11 cellular contexts compared by ENCODE assay signal in the genomic region with DNA sequence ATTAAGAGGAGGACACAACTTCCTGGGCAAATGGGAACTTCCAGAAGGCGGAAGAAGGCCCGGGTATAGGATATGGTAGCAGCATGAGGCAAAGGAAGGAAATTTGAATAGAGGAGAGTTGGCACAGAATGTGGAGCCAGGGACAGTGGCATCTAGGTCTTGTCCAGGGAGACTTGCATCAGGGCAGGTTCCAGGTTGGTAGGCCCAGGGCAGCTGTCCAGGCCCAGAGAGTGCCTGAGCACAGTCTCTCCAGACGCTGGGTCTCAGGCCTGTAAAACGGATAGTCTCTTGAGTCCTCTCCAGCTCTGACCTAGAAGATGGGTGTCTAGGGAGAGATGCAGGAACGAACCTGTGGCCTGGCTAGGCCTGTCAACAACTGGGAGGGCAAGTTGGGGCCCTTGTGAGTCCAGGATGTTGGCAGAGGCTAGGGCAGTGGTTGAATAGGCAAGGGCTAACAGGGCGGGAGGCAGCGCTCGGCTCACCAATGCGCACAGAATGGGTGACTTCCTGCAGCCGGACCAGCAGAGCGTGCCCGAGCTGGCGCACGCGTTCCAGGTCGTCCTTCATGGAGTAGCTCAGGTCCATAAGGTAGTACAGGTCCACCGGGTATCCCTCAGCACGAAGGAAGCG. TPM values are rescaled to one million over a fixed set of nuclear protein-coding genes. Genes with fewer than 3 reads are reported as not detected.
DNase-seq lines count a peak whose midpoint lies in the region; ATAC-seq, FAIRE-seq and TF ChIP-seq lines count a peak whose summit lies in the region.
"Had no signal": no experiment of that assay in that cellular context is flagged by ENCODE, and none has a peak within 500 bp of the region (broad histone marks: within the 10 kb centered on the region; RNA-seq: fewer than 3 reads in every experiment).

No MANE protein-coding gene starts in this region.

- H3K9me3 ChIP-seq in right lobe of liver (no peaks in the 10 kb centered on the region), thoracic aorta (no peaks in the 10 kb centered on the region)
- H3K9me3 ChIP-seq: gastroesophageal sphincter had no signal

- no CpG with 5 or more reads among the region's 19 CpGs for WGBS in right lobe of liver (ENCODE audit: insufficient coverage, low coverage, low lambda C conversion rate, missing lambda C conversion rate)

- no peak for DNase-seq in activated T-cell treated with anti-CD3 and anti-CD28 coated beads, Interleukin-2, amount 50 U/mL, for 24 hours
- no peak for DNase-seq in activated T-cell treated with anti-CD3 and anti-CD28 coated beads, Interleukin-2, amount 50 U/mL, for 4 hours
- peak; percentile 6 for DNase-seq in RCC 7860 (ENCODE audit: low spot score)
- DNase-seq in right lobe of liver: peak in 2 of 3 donors; percentile 60 to 66
- DNase-seq in thoracic aorta (ENCODE audit: low spot score): no peak
- no peak for DNase-seq in HuH-7.5 (ENCODE audit: low spot score)
- DNase-seq in NCI-H774 (lab: John Stamatoyannopoulos, UW): no peak
- no peak for DNase-seq in osteocyte (ENCODE audit: extremely low spot score, unreplicated experiment)
- DNase-seq: T-helper 9 cell had no signal

- H3K4me3 ChIP-seq in right lobe of liver (peak overlapping the region; percentile 22 to 50 (median 27)), thoracic aorta (peak overlapping the region; percentile 63)

- H3K27ac ChIP-seq in right lobe of liver: peak overlapping the region in 1 of 3 donors; percentile 17
- no peak overlapping the region for H3K27ac ChIP-seq in thoracic aorta

- no peak for ATAC-seq in activated T-cell treated with anti-CD3 and anti-CD28 coated beads, Interleukin-2, amount 50 U/mL, for 4 hours
- ATAC-seq in right lobe of liver (peak; percentile 42 to 64 (median 47)), thoracic aorta (ENCODE audit: insufficient number of reproducible peaks, low FRiP score, low read depth) (no peak)

- intact Hi-C loops in right lobe of liver (cut with DNase I): loop anchor here (5.0 to 10.0 kb wide), 3 partner anchors 35 to 132 kb away; no protein-coding TSS in a partner anchor

- peaks cover 84% of the 10 kb centered on the region for H3K36me3 Mint-ChIP-seq in activated T-cell treated with anti-CD3 and anti-CD28 coated beads, Interleukin-2, amount 50 U/mL, for 24 hours (ENCODE audit: low read depth)
- peaks cover 42% of the 10 kb centered on the region for H3K36me3 Mint-ChIP-seq in activated T-cell treated with anti-CD3 and anti-CD28 coated beads, Interleukin-2, amount 50 U/mL, for 4 hours (ENCODE audit: insufficient read depth)
- no peaks in the 10 kb centered on the region for H3K36me3 Mint-ChIP-seq in osteocyte (ENCODE audit: unreplicated experiment)

- TF ChIP-seq CTCF in right lobe of liver (IDR thresholded peaks at IDR 0.05): no peak
- TF ChIP-seq CTCF in thoracic aorta (IDR thresholded peaks at IDR 0.05): no peak
- TF ChIP-seq CTCF in osteocyte (IDR thresholded peaks at IDR 0.05): no peak

- no peak overlapping the region for H3K4me3 Mint-ChIP-seq in activated T-cell treated with anti-CD3 and anti-CD28 coated beads, Interleukin-2, amount 50 U/mL, for 24 hours
- no peak overlapping the region for H3K4me3 Mint-ChIP-seq in activated T-cell treated with anti-CD3 and anti-CD28 coated beads, Interleukin-2, amount 50 U/mL, for 4 hours
- no peak overlapping the region for H3K4me3 Mint-ChIP-seq in osteocyte (ENCODE audit: unreplicated experiment)

- no peaks in the 10 kb centered on the region for H3K36me3 ChIP-seq in right lobe of liver
- H3K36me3 ChIP-seq in thoracic aorta: no peaks in the 10 kb centered on the region
- H3K36me3 ChIP-seq: gastroesophageal sphincter had no signal

- no peak for FAIRE-seq in RCC 7860 (lab: Jason Lieb, UNC)

- no peaks in the 10 kb centered on the region for H3K9me3 Mint-ChIP-seq in activated T-cell treated with anti-CD3 and anti-CD28 coated beads, Interleukin-2, amount 50 U/mL, for 24 hours
- no peaks in the 10 kb centered on the region for H3K9me3 Mint-ChIP-seq in activated T-cell treated with anti-CD3 and anti-CD28 coated beads, Interleukin-2, amount 50 U/mL, for 4 hours
- H3K9me3 Mint-ChIP-seq in osteocyte (ENCODE audit: unreplicated experiment): no peaks in the 10 kb centered on the region

- H3K27ac Mint-ChIP-seq in activated T-cell treated with anti-CD3 and anti-CD28 coated beads, Interleukin-2, amount 50 U/mL, for 24 hours: peak overlapping the region; percentile 59
- H3K27ac Mint-ChIP-seq in osteocyte (ENCODE audit: unreplicated experiment): no peak overlapping the region

- peaks cover 56% of the 10 kb centered on the region for H3K4me1 Mint-ChIP-seq in activated T-cell treated with anti-CD3 and anti-CD28 coated beads, Interleukin-2, amount 50 U/mL, for 24 hours (ENCODE audit: low read depth)
- peaks cover 46% of the 10 kb centered on the region for H3K4me1 Mint-ChIP-seq in activated T-cell treated with anti-CD3 and anti-CD28 coated beads, Interleukin-2, amount 50 U/mL, for 4 hours (ENCODE audit: low read depth)
- H3K4me1 Mint-ChIP-seq in osteocyte (ENCODE audit: unreplicated experiment): no peaks in the 10 kb centered on the region

- no peaks in the 10 kb centered on the region for H3K27me3 ChIP-seq in right lobe of liver
- H3K27me3 ChIP-seq in thoracic aorta (replicated peaks; ENCODE audit: insufficient read depth): no peaks in the 10 kb centered on the region
- H3K27me3 ChIP-seq: gastroesophageal sphincter had no signal

- peaks cover 0 to 27% (median 4%) of the 10 kb centered on the region in 4 donors for H3K4me1 ChIP-seq in right lobe of liver
- peaks cover 9 to 23% of the 10 kb centered on the region in 2 donors for H3K4me1 ChIP-seq in thoracic aorta (ENCODE audit: control insufficient read depth in 1 of 2, low read depth in 2 of 2)

- H3K27me3 Mint-ChIP-seq in activated T-cell treated with anti-CD3 and anti-CD28 coated beads, Interleukin-2, amount 50 U/mL, for 24 hours: no peaks in the 10 kb centered on the region
- H3K27me3 Mint-ChIP-seq in activated T-cell treated with anti-CD3 and anti-CD28 coated beads, Interleukin-2, amount 50 U/mL, for 4 hours (ENCODE audit: low read depth): no peaks in the 10 kb centered on the region
- peaks cover 4% of the 10 kb centered on the region for H3K27me3 Mint-ChIP-seq in osteocyte (ENCODE audit: unreplicated experiment)

- TF ChIP-seq POLR2A in right lobe of liver (IDR thresholded peaks at IDR 0.05): no peak

RNA-seq across cellular contexts. Expression of a gene that starts 9.9 kb away (rescaled TPM):
- 100 to 1,000 TPM in 2 of 3 donors, 10 to 100 TPM in 1; 82.1 to 140 (median 124) TPM for total RNA-seq in activated T-cell treated with anti-CD3 and anti-CD28 coated beads, Interleukin-2, amount 50 U/mL, for 4 hours
- total RNA-seq in right lobe of liver (1 to 10 TPM; 2.9 to 8.0 (median 3.9) TPM), thoracic aorta (1 to 10 TPM; 2.1 to 8.3 TPM), osteocyte (0.83 TPM in 1 of 2 replicates, not detected in the other)
- total RNA-seq: pulmonary artery endothelial cell had no signal

RNA-seq across cellular contexts. Expression of a gene that starts 16.4 kb away (rescaled TPM):
- total RNA-seq in activated T-cell treated with anti-CD3 and anti-CD28 coated beads, Interleukin-2, amount 50 U/mL, for 4 hours: 10 to 100 TPM in 1 of 3 donors, 1 to 10 TPM in 2; 8.0 to 10.6 (median 9.3) TPM
- total RNA-seq in right lobe of liver: 10 to 100 TPM; 20.6 to 54.2 (median 37.1) TPM
- 10 to 100 TPM; 70.8 to 89.5 TPM for total RNA-seq in thoracic aorta
- 45.0 and 47.0 TPM in 2 replicates for total RNA-seq in osteocyte

RNA-seq across cellular contexts. Expression of a gene that starts 16.6 kb away (rescaled TPM):
- 10 to 100 TPM; 29.7 to 41.5 (median 36.6) TPM for total RNA-seq in activated T-cell treated with anti-CD3 and anti-CD28 coated beads, Interleukin-2, amount 50 U/mL, for 4 hours
- 10 to 100 TPM in 5 of 6 experiments, 1 to 10 TPM in 1; 5.5 to 24.4 (median 19.2) TPM for total RNA-seq in right lobe of liver
- total RNA-seq in thoracic aorta: 10 to 100 TPM; 22.2 to 28.4 TPM
- total RNA-seq in osteocyte: 39.6 and 55.4 TPM in 2 replicates

RNA-seq across cellular contexts. Expression of a gene that starts 34.9 kb away (rescaled TPM):
- 10 to 100 TPM; 34.4 to 38.4 (median 38.0) TPM for total RNA-seq in activated T-cell treated with anti-CD3 and anti-CD28 coated beads, Interleukin-2, amount 50 U/mL, for 4 hours
- 1 to 10 TPM; 1.9 to 2.4 (median 2.1) TPM for total RNA-seq in right lobe of liver
- 10 to 100 TPM; 25.7 to 37.5 TPM for total RNA-seq in thoracic aorta
- 31.6 and 34.9 TPM in 2 replicates for total RNA-seq in osteocyte

Comparison
In these comparisons a context has a peak if more than half of its experiments do, and no peak if none do; other contexts are left out.
1. DNase-seq: peak in RCC 7860 (single experiment) and right lobe of liver (2 of 3); none in activated T-cell treated with anti-CD3 and anti-CD28 coated beads, Interleukin-2, amount 50 U/mL, for 24 hours (single experiment), activated T-cell treated with anti-CD3 and anti-CD28 coated beads, Interleukin-2, amount 50 U/mL, for 4 hours (single experiment), thoracic aorta (single experiment), HuH-7.5 (single experiment), NCI-H774 (single experiment) and osteocyte (single experiment).
2. ATAC-seq: peak in right lobe of liver (4 of 4); none in activated T-cell treated with anti-CD3 and anti-CD28 coated beads, Interleukin-2, amount 50 U/mL, for 4 hours (0 of 2) and thoracic aorta (single experiment).
3. RNA of a gene that starts 9.9 kb away (total RNA-seq): 82.1 to 140 TPM in activated T-cell treated with anti-CD3 and anti-CD28 coated beads, Interleukin-2, amount 50 U/mL, for 4 hours; 2.1 to 8.3 TPM in thoracic aorta, 2.9 to 8.0 TPM in right lobe of liver and 0.83 TPM in osteocyte; every median in the first group is over 4 times any median in the second.